In genomic region chr2:73678008-73678407, GRCh38 we compare ENCODE assay signal across 3 cellular contexts. TPM values are rescaled to one million over a fixed set of nuclear protein-coding genes. Genes with fewer than 3 reads are reported as not detected.
"Had no signal": no experiment of that assay in that cellular context is flagged by ENCODE, and none has a peak within 500 bp of the region (broad histone marks: within the 10 kb centered on the region; RNA-seq: fewer than 3 reads in every experiment).

No MANE protein-coding gene starts in this region.

RNA-seq across cellular contexts. Expression of gene NAT8, which starts 35.8 kb away (rescaled TPM):
- total RNA-seq: LHCN-M2, M059J, NCI-H460 had no signal
